ENCODE assay signal across 16 cellular contexts in the genomic region with DNA sequence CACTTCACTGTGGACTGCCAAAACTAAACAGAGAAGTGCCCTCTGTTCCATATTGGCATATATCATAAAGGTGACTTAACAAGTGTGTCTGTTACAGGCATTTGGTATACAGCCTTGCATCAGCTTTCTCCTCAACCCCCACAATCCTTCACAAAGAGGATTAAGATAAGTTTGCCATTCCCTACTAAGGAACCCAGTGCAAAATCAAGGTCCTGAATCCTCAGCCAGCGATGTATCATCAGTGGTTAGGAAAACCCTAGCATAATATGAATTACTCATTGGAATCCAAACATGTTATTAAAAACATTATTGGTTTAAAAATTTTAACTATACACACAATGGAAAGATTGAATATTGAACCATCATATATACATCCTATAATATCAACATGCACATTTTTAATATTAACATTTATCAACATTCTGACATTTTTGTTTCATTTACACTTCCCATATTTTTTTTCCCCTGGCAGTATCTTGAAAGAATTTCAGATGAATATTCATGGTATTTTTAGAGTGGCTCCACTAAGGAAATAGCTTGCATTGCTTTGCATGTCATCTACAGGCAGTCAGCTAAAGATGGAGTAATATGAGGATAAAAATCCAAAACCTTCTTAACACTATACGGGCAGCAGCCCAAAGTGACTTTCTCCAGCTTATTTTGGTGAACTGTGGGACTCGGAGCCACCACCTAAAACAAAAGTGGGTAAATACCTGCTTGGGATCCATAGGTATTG.
"Had no signal": no experiment of that assay in that cellular context is flagged by ENCODE, and none has a peak within 500 bp of the region (broad histone marks: within the 10 kb centered on the region; RNA-seq: fewer than 3 reads in every experiment).

No MANE protein-coding gene starts in this region.

- DNase-seq: activated CD4-positive, alpha-beta T cell treated with anti-CD3 and anti-CD28 coated beads for 1 hour; activated CD4-positive, alpha-beta T cell treated with anti-CD3 and anti-CD28 coated beads, Interleukin-2, amount 50 U/mL, for 48 hours; activated naive CD4-positive, alpha-beta T cell treated with anti-CD3 and anti-CD28 coated beads, Interleukin-2, amount 50 U/mL, for 16 hours; adrenal gland; cerebellar nuclear complex; dermis blood vessel endothelial cell; heart left ventricle; ovary; sigmoid colon; thyroid gland; uterus had no signal

- ATAC-seq: activated T-helper 17 cell treated with anti-CD3 and anti-CD28 coated beads, Interleukin-2, amount 50 U/mL, for 72 hours; heart left ventricle; left lobe of liver; stimulated activated memory B cell treated with anti-CD40 and anti-IgM and Interleukin-4, amounts not matched to agents 10 μg/mL and 1 μg/mL and 100 μg/mL, for 72 hours had no signal

- FAIRE-seq: frontal cortex, keratinocyte had no signal
